1 cellular context compared by ENCODE assay signal in genomic region chr16:90019543-90020259, GRCh38.
A peak's percentile ranks its signal among the peaks of the same experiment; 100 is the strongest.
TF ChIP-seq lines count a peak whose summit lies in the region.

No MANE protein-coding gene starts in this region.

TF ChIP-seq in GM12878, 131 proteins besides CTCF, POLR2A, EP300 and RAD21 (continued from another document):
- no peak for TF ChIP-seq ZBTB4 (CRISPR knock-in tag; IDR thresholded peaks at IDR 0.05)
- 0 out of 2 replicates have a peak, but pooled peaks have one; percentile 30 for TF ChIP-seq SMARCA5 (IDR thresholded peaks at IDR 0.05)
- TF ChIP-seq BHLHE40 (IDR thresholded peaks at IDR 0.05; ENCODE audit: borderline replicate concordance in 1 of 2, low read depth in 2 of 2, low read length in 1 of 2): 0 out of 4 replicates have a peak, but pooled peaks of 1 of the 2 experiments have one; percentile 10
- no peak for TF ChIP-seq NBN (IDR thresholded peaks at IDR 0.05)
- TF ChIP-seq NR2F1 (conservative IDR thresholded peaks at IDR 0.05): peak; percentile 50; the same call in 1 of the 2 replicates
- TF ChIP-seq YY1 (IDR thresholded peaks at IDR 0.05; ENCODE audit: low read depth, low read length): 0 out of 2 replicates have a peak, but pooled peaks have one; percentile 24
